Comparison of ENCODE assay signal across 9 cellular contexts in genomic region chr19:45098521-45099464, GRCh38. TPM values are rescaled to one million over a fixed set of nuclear protein-coding genes. Genes with fewer than 3 reads are reported as not detected.
DNase-seq lines count a peak whose midpoint lies in the region; ATAC-seq and TF ChIP-seq lines count a peak whose summit lies in the region.
"Had no signal": no experiment of that assay in that cellular context is flagged by ENCODE, and none has a peak within 500 bp of the region (broad histone marks: within the 10 kb centered on the region; RNA-seq: fewer than 3 reads in every experiment).

No MANE protein-coding gene starts in this region.

- CTCF ChIA-PET in Caco-2 (lab: Charles Lee), result no interaction called here

- H3K9me3 Mint-ChIP-seq in Caco-2 (ENCODE audit: unreplicated experiment), result no peaks in the 10 kb centered on the region

- H3K9me3 ChIP-seq in Caco-2, result no peaks in the 10 kb centered on the region
- no peaks in the 10 kb centered on the region for H3K9me3 ChIP-seq in ovary

- ATAC-seq in HG03139 (IDR thresholded peaks at IDR 0.05; ENCODE audit: unreplicated experiment), result no peak
- no peak for ATAC-seq in GM18909 (IDR thresholded peaks at IDR 0.05; ENCODE audit: poor library complexity, unreplicated experiment)
- ATAC-seq: GM12878 had no signal

- H3K4me1 ChIP-seq in Caco-2, result peaks cover 35% of the 10 kb centered on the region
- H3K4me1 ChIP-seq in ovary (ENCODE audit: insufficient read depth), result peaks cover 37% of the 10 kb centered on the region

- no peak overlapping the region for H3K27ac ChIP-seq in ovary

- peaks cover 30% of the 10 kb centered on the region for H3K4me1 Mint-ChIP-seq in Caco-2 (ENCODE audit: low read depth, unreplicated experiment)

- H3K4me3 Mint-ChIP-seq in Caco-2 (ENCODE audit: unreplicated experiment), result no peak overlapping the region

- TF ChIP-seq CTCF in Caco-2 (IDR thresholded peaks at IDR 0.05; ENCODE audit: insufficient read depth in 1 of 2, low read depth in 1 of 2, low read length in 1 of 2, severe bottlenecking in 1 of 2, unreplicated experiment in 1 of 2), result no peak
- no peak for TF ChIP-seq CTCF in ovary (IDR thresholded peaks at IDR 0.05)

- no peak overlapping the region for H3K4me3 ChIP-seq in Caco-2 (ENCODE audit: low read depth, low read length)
- H3K4me3 ChIP-seq in ovary, result no peak overlapping the region
- H3K4me3 ChIP-seq: GM12878 had no signal

- peak overlapping the region; percentile 6 for H3K27ac Mint-ChIP-seq in Caco-2 (ENCODE audit: unreplicated experiment)

- intact Hi-C loops in Caco-2 (cut with micrococcal nuclease; ENCODE audit: unreplicated experiment) (no loop called here), ovary (cut with DNase I) (no loop called here)

- no peaks in the 10 kb centered on the region for H3K27me3 Mint-ChIP-seq in Caco-2 (ENCODE audit: insufficient read depth, unreplicated experiment)

- 23 to 38% (median 25%) methylated on average over 15 of the region's 15 CpGs for WGBS in ovary, 3 donors

- BruUV-seq in Caco-2 (replicated peaks; lab: Mats Ljungman, UMichigan), result no TSS peak

- no peak for DNase-seq in Caco-2
- peak; percentile 55 for DNase-seq in fibroblast of peridontal ligament (ENCODE audit: extremely low read depth)
- peak in 3 of 5 donors; percentile 45 to 69 (median 49) for DNase-seq in ovary
- DNase-seq in retina, result no peak
- no peak for DNase-seq in central memory CD4-positive, alpha-beta T cell

- no peak for TF ChIP-seq EP300 in ovary (IDR thresholded peaks at IDR 0.05)

- H3K27me3 ChIP-seq in Caco-2 (replicated peaks; ENCODE audit: control insufficient read depth, insufficient read depth, low read length), result no peaks in the 10 kb centered on the region
- H3K27me3 ChIP-seq in ovary, result no peaks in the 10 kb centered on the region

- H3K36me3 Mint-ChIP-seq in Caco-2 (ENCODE audit: insufficient read depth, unreplicated experiment), result peaks cover 12% of the 10 kb centered on the region

- POLR2A ChIA-PET in Caco-2 (lab: Charles Lee), result interaction anchor here (0.5 kb wide), 1 partner anchor 279 kb away, joined by 6 read pairs; no protein-coding TSS in a partner anchor

- H3K36me3 ChIP-seq in Caco-2 (ENCODE audit: control insufficient read depth, insufficient read depth, low read length), result no peaks in the 10 kb centered on the region
- no peaks in the 10 kb centered on the region for H3K36me3 ChIP-seq in ovary

- TF ChIP-seq POLR2A in ovary (IDR thresholded peaks at IDR 0.05), result no peak

TF ChIP-seq in PFSK-1, 5 proteins besides CTCF, POLR2A, EP300 and RAD21:
- TF ChIP-seq REST (IDR thresholded peaks at IDR 0.05; ENCODE audit: insufficient read depth in 1 of 2, low read depth in 2 of 2, low read length in 2 of 2) (0 out of 4 replicates have a peak, but pooled peaks of 1 of the 2 experiments have one; percentile 39), POLR2AphosphoS5 (IDR thresholded peaks at IDR 0.05; ENCODE audit: low read depth, low read length) (peak; percentile 43; the same call in 1 of the 2 replicates), TAF1 (IDR thresholded peaks at IDR 0.05; ENCODE audit: borderline replicate concordance, insufficient read depth, low read length) (0 out of 2 replicates have a peak, but pooled peaks have one; percentile 11), FOXP2 (optimal IDR thresholded peaks at IDR 0.05; ENCODE audit: borderline replicate concordance, extremely low read depth, extremely low read length, insufficient read depth) (no peak), SIN3A (IDR thresholded peaks at IDR 0.05; ENCODE audit: borderline replicate concordance, insufficient read depth, low read length) (0 out of 2 replicates have a peak, but pooled peaks have one; percentile 3)

RNA-seq across cellular contexts. Expression of gene PPP1R37, which starts 5.8 kb away (rescaled TPM):
- total RNA-seq in Caco-2 (2022) (42.1 and 47.7 TPM in 2 replicates), ovary (10 to 100 TPM; 18.5 to 28.4 (median 23.1) TPM)
- 49.1 TPM for polyA plus RNA-seq in PFSK-1 (2012; ENCODE audit: insufficient read length, low read depth)
- 10 to 100 TPM in 1 of 2 donors, 1 to 10 TPM in 1; 5.5 to 19.5 TPM for polyA plus RNA-seq in ovary

RNA-seq across cellular contexts. Expression of gene GEMIN7, which starts 19.7 kb away (rescaled TPM):
- total RNA-seq in Caco-2 (2022), result 45.8 and 49.3 TPM in 2 replicates
- 48.2 TPM for polyA plus RNA-seq in PFSK-1 (2012; ENCODE audit: insufficient read length, low read depth)
- 10 to 100 TPM; 10.4 to 16.0 (median 12.1) TPM for total RNA-seq in ovary
- polyA plus RNA-seq in ovary, result 10 to 100 TPM in 1 of 2 donors, 1 to 10 TPM in 1; 9.7 to 11.7 TPM

RNA-seq across cellular contexts. Expression of gene ZNF296, which starts 22.5 kb away (rescaled TPM):
- 8.4 and 9.4 TPM in 2 replicates for total RNA-seq in Caco-2 (2022)
- polyA plus RNA-seq in PFSK-1 (2012; ENCODE audit: insufficient read length, low read depth), result 1.1 TPM
- total RNA-seq in ovary, result 1 to 10 TPM in 1 of 7 donors, under 1 TPM in 6; 0.24 to 2.4 (median 0.52) TPM
- under 1 TPM in 1 of 2 donors, not detected in 1; 0.29 TPM for polyA plus RNA-seq in ovary

RNA-seq across cellular contexts. Expression of gene CLASRP, which starts 59.9 kb away (rescaled TPM):
- total RNA-seq in Caco-2 (2022), result 104 and 111 TPM in 2 replicates
- 94.8 TPM for polyA plus RNA-seq in PFSK-1 (2012; ENCODE audit: insufficient read length, low read depth)
- 100 to 1,000 TPM in 2 of 7 donors, 10 to 100 TPM in 5; 52.3 to 113 (median 80.3) TPM for total RNA-seq in ovary
- 10 to 100 TPM; 29.5 to 82.1 TPM for polyA plus RNA-seq in ovary

Comparison
In these comparisons a context has a peak if more than half of its experiments do, and no peak if none do; other contexts are left out.
1. DNase-seq: peak in fibroblast of peridontal ligament (single experiment) and ovary (3 of 5); none in Caco-2 (0 of 2), retina (single experiment) and central memory CD4-positive, alpha-beta T cell (single experiment).